In genomic region chr7:112390945-112391821, GRCh38 we compare ENCODE assay signal across 8 cellular contexts. TPM values are rescaled to one million over a fixed set of nuclear protein-coding genes. Genes with fewer than 3 reads are reported as not detected.
DNase-seq lines count a peak whose midpoint lies in the region; TF ChIP-seq lines count a peak whose summit lies in the region.
"Not testable (repeated sequence)": the region's sequence is repeated elsewhere in the genome, so short reads cannot be mapped to it uniquely, and the experiment has no call there.

No MANE protein-coding gene starts in this region.

- H3K36me3 Mint-ChIP-seq in Caco-2 (ENCODE audit: insufficient read depth, unreplicated experiment); activated CD4-positive, alpha-beta memory T cell treated with anti-CD3 and anti-CD28 coated beads, Interleukin-2, amount 10 ng/mL, durations not matched to agents 7 days and 5 days (ENCODE audit: low read depth): not testable (repeated sequence)

- peak overlapping the region; percentile 51 for H2AFZ ChIP-seq in Karpas-422 (ENCODE audit: low read length)
- peak overlapping the region; percentile 82 for H2AFZ ChIP-seq in PC-9
- peak overlapping the region; percentile 71 for H2AFZ ChIP-seq in parathyroid adenoma

- not testable (repeated sequence) for H3K9me3 Mint-ChIP-seq in Caco-2 (ENCODE audit: unreplicated experiment); activated CD4-positive, alpha-beta memory T cell treated with anti-CD3 and anti-CD28 coated beads, Interleukin-2, amount 10 ng/mL, durations not matched to agents 7 days and 5 days

- peak; percentile 68 to 74 for DNase-seq in Caco-2
- peak; percentile 71 for DNase-seq in Karpas-422
- peak in 1 of 2 experiments; percentile 69 for DNase-seq in PC-9
- DNase-seq in activated CD4-positive, alpha-beta memory T cell treated with anti-CD3 and anti-CD28 coated beads, Interleukin-2, amount 10 ng/mL, durations not matched to agents 7 days and 5 days, result peak; percentile 38
- DNase-seq in caudate nucleus (lab: John Stamatoyannopoulos, UW), result peak in 42 of 61 donors; percentile 2 to 69 (median 30)
- DNase-seq in hypothalamus (lab: John Stamatoyannopoulos, UW), result peak in 31 of 51 donors; percentile 5 to 66 (median 37)
- DNase-seq in stimulated activated naive CD4-positive, alpha-beta T cell (lab: John Stamatoyannopoulos, UW), result peak; percentile 23 to 80 (median 61)

- H3K27ac ChIP-seq in Karpas-422 (ENCODE audit: low read length), result not testable (repeated sequence)
- H3K27ac ChIP-seq in PC-9, result peak overlapping the region; percentile 71
- H3K27ac ChIP-seq in caudate nucleus (ENCODE audit: low read depth, low read length), result peak overlapping the region; percentile 64
- H3K27ac ChIP-seq in parathyroid adenoma, result peak overlapping the region; percentile 26

- peak overlapping the region; percentile 78 for H3K27ac Mint-ChIP-seq in Caco-2 (ENCODE audit: unreplicated experiment)
- H3K27ac Mint-ChIP-seq in activated CD4-positive, alpha-beta memory T cell treated with anti-CD3 and anti-CD28 coated beads, Interleukin-2, amount 10 ng/mL, durations not matched to agents 7 days and 5 days, result not testable (repeated sequence)

- not testable (repeated sequence) for H3K4me1 ChIP-seq in Caco-2; Karpas-422 (ENCODE audit: low read length); PC-9 (replicated peaks; ENCODE audit: insufficient read depth); parathyroid adenoma

- POLR2A ChIA-PET in Caco-2 (lab: Charles Lee), result not testable (repeated sequence)
- POLR2A ChIA-PET in PC-9 (lab: Charles Lee; ENCODE audit: unreplicated experiment), result interaction anchor here (0.5 to 0.8 kb wide), 2 partner anchors 59 to 154 kb away, joined by 4 read pairs; a partner anchor contains a TSS
- POLR2A ChIA-PET in activated CD4-positive, alpha-beta memory T cell treated with anti-CD3 and anti-CD28 coated beads, Interleukin-2, amount 10 ng/mL, durations not matched to agents 7 days and 5 days (lab: Charles Lee), result interaction anchor here (0.7 kb wide), 1 partner anchor 59 kb away, joined by 3 read pairs; the partner anchor contains the start of gene IFRD1

- intact Hi-C loops in Caco-2 (cut with micrococcal nuclease; ENCODE audit: unreplicated experiment), result not testable (repeated sequence)
- intact Hi-C loops in PC-9 (cut with micrococcal nuclease; ENCODE audit: unreplicated experiment), result loop anchor here (2.0 to 10.0 kb wide), 2 partner anchors 60 to 186 kb away; partner anchors contain the start of genes DOCK4, IFRD1 and ZNF277

- peak overlapping the region; percentile 69; the same call in 1 of the 2 replicates for H3K9ac ChIP-seq in Karpas-422 (ENCODE audit: low read length)
- not testable (repeated sequence) for H3K9ac ChIP-seq in parathyroid adenoma

- H3F3A ChIP-seq in PC-9 (ENCODE audit: insufficient read depth, low read depth), result peaks cover 26% of the 10 kb centered on the region

- not testable (repeated sequence) for H3K4me1 Mint-ChIP-seq in Caco-2 (ENCODE audit: low read depth, unreplicated experiment)
- H3K4me1 Mint-ChIP-seq in activated CD4-positive, alpha-beta memory T cell treated with anti-CD3 and anti-CD28 coated beads, Interleukin-2, amount 10 ng/mL, durations not matched to agents 7 days and 5 days, result peaks cover 11% of the 10 kb centered on the region

- not testable (repeated sequence) for H3K9me2 ChIP-seq in Karpas-422 (replicated peaks; ENCODE audit: insufficient read depth, low read length); PC-9 (ENCODE audit: insufficient read depth)

- H3K79me2 ChIP-seq in Karpas-422 (ENCODE audit: low read length); PC-9 (ENCODE audit: low read depth); parathyroid adenoma: not testable (repeated sequence)

- H3K4me2 ChIP-seq in Karpas-422 (ENCODE audit: low read depth, low read length, poor library complexity, severe bottlenecking), result peak overlapping the region; percentile 92
- H3K4me2 ChIP-seq in PC-9, result peak overlapping the region; percentile 59
- H3K4me2 ChIP-seq in parathyroid adenoma (ENCODE audit: low read length), result peak overlapping the region; percentile 51

- CTCF ChIA-PET in Caco-2 (lab: Charles Lee); PC-9 (lab: Charles Lee); activated CD4-positive, alpha-beta memory T cell treated with anti-CD3 and anti-CD28 coated beads, Interleukin-2, amount 10 ng/mL, durations not matched to agents 7 days and 5 days (lab: Charles Lee): not testable (repeated sequence)

- not testable (repeated sequence) for H3K27me3 Mint-ChIP-seq in Caco-2 (ENCODE audit: insufficient read depth, unreplicated experiment)
- H3K27me3 Mint-ChIP-seq in activated CD4-positive, alpha-beta memory T cell treated with anti-CD3 and anti-CD28 coated beads, Interleukin-2, amount 10 ng/mL, durations not matched to agents 7 days and 5 days, result peaks cover 20% of the 10 kb centered on the region

- H3K4me3 ChIP-seq in Caco-2 (ENCODE audit: low read depth, low read length) (peak overlapping the region; percentile 30), Karpas-422 (ENCODE audit: low read length) (peak overlapping the region; percentile 64; the same call in 1 of the 2 replicates), PC-9 (peak overlapping the region; percentile 64; the same call in 1 of the 2 replicates), parathyroid adenoma (ENCODE audit: low read depth, low read length) (peak overlapping the region; percentile 56)

- H3K9me3 ChIP-seq in Caco-2; Karpas-422 (ENCODE audit: low read length); PC-9 (ENCODE audit: insufficient read depth, low read depth); parathyroid adenoma (ENCODE audit: control insufficient read depth, low read length): not testable (repeated sequence)

- peak overlapping the region; percentile 79 for H3K4me3 Mint-ChIP-seq in Caco-2 (ENCODE audit: unreplicated experiment)
- peak overlapping the region; percentile 70 for H3K4me3 Mint-ChIP-seq in activated CD4-positive, alpha-beta memory T cell treated with anti-CD3 and anti-CD28 coated beads, Interleukin-2, amount 10 ng/mL, durations not matched to agents 7 days and 5 days

- not testable (repeated sequence) for TF ChIP-seq CTCF in Caco-2 (IDR thresholded peaks at IDR 0.05; ENCODE audit: insufficient read depth in 1 of 2, low read depth in 1 of 2, low read length in 1 of 2, severe bottlenecking in 1 of 2, unreplicated experiment in 1 of 2); PC-9 (conservative IDR thresholded peaks at IDR 0.05); parathyroid adenoma (IDR thresholded peaks at IDR 0.05)

- H3K36me3 ChIP-seq in Caco-2 (ENCODE audit: control insufficient read depth, insufficient read depth, low read length); Karpas-422 (ENCODE audit: insufficient read depth, low read length); PC-9 (ENCODE audit: low read depth); parathyroid adenoma (ENCODE audit: control insufficient read depth, insufficient read depth, low read length): not testable (repeated sequence)

- BruUV-seq in Caco-2 (replicated peaks; lab: Mats Ljungman, UMichigan); PC-9 (replicated peaks; lab: Mats Ljungman, UMichigan): not testable (repeated sequence)

- not testable (repeated sequence) for H3K27me3 ChIP-seq in Caco-2 (replicated peaks; ENCODE audit: control insufficient read depth, insufficient read depth, low read length); Karpas-422 (ENCODE audit: low read length); PC-9 (ENCODE audit: insufficient read depth, low read depth); parathyroid adenoma (ENCODE audit: control insufficient read depth, insufficient read depth, low read length)

- H4K20me1 ChIP-seq in Karpas-422 (ENCODE audit: insufficient read depth, low read depth, low read length); PC-9 (ENCODE audit: insufficient read depth): not testable (repeated sequence)

RNA-seq across cellular contexts. Expression of gene IFRD1, which starts 59.1 kb away (rescaled TPM):
- total RNA-seq in Caco-2 (2022), result 78.8 and 83.2 TPM in 2 replicates
- total RNA-seq in Karpas-422 (2014; rRNA removed; shearing (Covaris generic); ENCODE audit: low replicate concordance), result 25.4 and 57.4 TPM in 2 replicates
- total RNA-seq in PC-9 (2021), result 79.6 and 89.4 TPM in 2 replicates
- 10 to 100 TPM; 33.4 to 36.1 TPM for total RNA-seq in activated CD4-positive, alpha-beta memory T cell treated with anti-CD3 and anti-CD28 coated beads, Interleukin-2, amount 10 ng/mL, durations not matched to agents 7 days and 5 days
